Comparison of ENCODE assay signal across 1 cellular context in genomic region chr6:82331031-82331773, GRCh38.
TF ChIP-seq lines count a peak whose summit lies in the region.

No MANE protein-coding gene starts in this region.

TF ChIP-seq in H1, 55 proteins besides CTCF, POLR2A, EP300 and RAD21 (continued from another document):
- TF ChIP-seq, protein P1, sequence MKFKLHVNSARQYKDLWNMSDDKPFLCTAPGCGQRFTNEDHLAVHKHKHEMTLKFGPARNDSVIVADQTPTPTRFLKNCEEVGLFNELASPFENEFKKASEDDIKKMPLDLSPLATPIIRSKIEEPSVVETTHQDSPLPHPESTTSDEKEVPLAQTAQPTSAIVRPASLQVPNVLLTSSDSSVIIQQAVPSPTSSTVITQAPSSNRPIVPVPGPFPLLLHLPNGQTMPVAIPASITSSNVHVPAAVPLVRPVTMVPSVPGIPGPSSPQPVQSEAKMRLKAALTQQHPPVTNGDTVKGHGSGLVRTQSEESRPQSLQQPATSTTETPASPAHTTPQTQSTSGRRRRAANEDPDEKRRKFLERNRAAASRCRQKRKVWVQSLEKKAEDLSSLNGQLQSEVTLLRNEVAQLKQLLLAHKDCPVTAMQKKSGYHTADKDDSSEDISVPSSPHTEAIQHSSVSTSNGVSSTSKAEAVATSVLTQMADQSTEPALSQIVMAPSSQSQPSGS (IDR thresholded peaks at IDR 0.05; ENCODE audit: low read length), result no peak
